Comparison of ENCODE assay signal across 11 cellular contexts in genomic region chr9:128898845-128899565, GRCh38. TPM values are rescaled to one million over a fixed set of nuclear protein-coding genes. Genes with fewer than 3 reads are reported as not detected.
DNase-seq lines count a peak whose midpoint lies in the region; ATAC-seq and TF ChIP-seq lines count a peak whose summit lies in the region.
"Had no signal": no experiment of that assay in that cellular context is flagged by ENCODE, and none has a peak within 500 bp of the region (broad histone marks: within the 10 kb centered on the region; RNA-seq: fewer than 3 reads in every experiment).

No MANE protein-coding gene starts in this region.

- peak overlapping the region; percentile 59 for H3K4me3 Mint-ChIP-seq in central memory CD8-positive, alpha-beta T cell
- peak overlapping the region in 2 of 8 donors; percentile 2 to 25 for H3K4me3 Mint-ChIP-seq in naive B cell
- H3K4me3 Mint-ChIP-seq: neural crest cell had no signal

- H3K27me3 Mint-ChIP-seq in central memory CD8-positive, alpha-beta T cell = no peaks in the 10 kb centered on the region
- no peaks in the 10 kb centered on the region for H3K27me3 Mint-ChIP-seq in naive B cell

- no peaks in the 10 kb centered on the region for H4K20me1 ChIP-seq in OCI-LY7 (ENCODE audit: insufficient read depth, low read length)

- H3K4me2 ChIP-seq in OCI-LY7 (ENCODE audit: low read length) = no peak overlapping the region

- no peaks in the 10 kb centered on the region for H3K9me3 Mint-ChIP-seq in central memory CD8-positive, alpha-beta T cell
- no peaks in the 10 kb centered on the region for H3K9me3 Mint-ChIP-seq in naive B cell
- H3K9me3 Mint-ChIP-seq: neural crest cell had no signal

- no peaks in the 10 kb centered on the region for H3K9me3 ChIP-seq in vagina
- no peaks in the 10 kb centered on the region for H3K9me3 ChIP-seq in OCI-LY7 (ENCODE audit: low read length)

- no peak overlapping the region for H2AFZ ChIP-seq in OCI-LY7 (ENCODE audit: low read length)

- BruUV-seq in OCI-LY7 (replicated peaks; lab: Mats Ljungman, UMichigan) = no TSS peak

- TF ChIP-seq CTCF in vagina (IDR thresholded peaks at IDR 0.05) (no peak), OCI-LY7 (conservative IDR thresholded peaks at IDR 0.05; ENCODE audit: low read length) (no peak)

- H3K4me1 ChIP-seq in vagina (peaks cover 77% of the 10 kb centered on the region), OCI-LY7 (ENCODE audit: insufficient read depth, low read length, poor library complexity, severe bottlenecking) (peaks cover 42% of the 10 kb centered on the region)

- intact Hi-C loops in left cardiac atrium (cut with DNase I) = no loop called here
- intact Hi-C loops in left ventricle myocardium superior (cut with micrococcal nuclease) = no loop called here
- intact Hi-C loops in vagina (cut with DNase I) = no loop called here
- intact Hi-C loops in OCI-LY7 (cut with micrococcal nuclease; ENCODE audit: unreplicated experiment) = no loop called here

- TF ChIP-seq POLR2A in vagina (IDR thresholded peaks at IDR 0.05) = no peak

- no peak overlapping the region for H3K4me3 ChIP-seq in vagina
- H3K4me3 ChIP-seq in OCI-LY7 (ENCODE audit: low read depth, low read length, poor library complexity, severe bottlenecking) = no peak overlapping the region

- H3K36me3 Mint-ChIP-seq in central memory CD8-positive, alpha-beta T cell (ENCODE audit: insufficient read depth) = peaks cover 27% of the 10 kb centered on the region
- peaks cover 0 to 4% of the 10 kb centered on the region in 2 donors for H3K36me3 Mint-ChIP-seq in naive B cell

- H3K27ac Mint-ChIP-seq in central memory CD8-positive, alpha-beta T cell (ENCODE audit: low read depth) = peak overlapping the region; percentile 86
- peak overlapping the region; percentile 66 to 99 (median 90) for H3K27ac Mint-ChIP-seq in naive B cell

- H3K27me3 ChIP-seq in vagina = no peaks in the 10 kb centered on the region

- H3K4me1 Mint-ChIP-seq in central memory CD8-positive, alpha-beta T cell = peaks cover 65% of the 10 kb centered on the region
- peaks cover 30 to 52% (median 43%) of the 10 kb centered on the region in 3 donors for H3K4me1 Mint-ChIP-seq in naive B cell
- H3K4me1 Mint-ChIP-seq: neural crest cell had no signal

- CTCF ChIA-PET in OCI-LY7 (lab: Charles Lee; ENCODE audit: unreplicated experiment) = no interaction called here

- 0 out of 2 replicates have a peak, but pooled peaks cover 2% of the 10 kb centered on the region for H3K79me2 ChIP-seq in OCI-LY7 (ENCODE audit: insufficient read depth, low read depth, low read length)

- ATAC-seq in left cardiac atrium (peak; percentile 33 to 76), left ventricle myocardium superior (no peak), naive B cell (ENCODE audit: low read depth in 2 of 2) (no peak), GM18870 (IDR thresholded peaks at IDR 0.05; ENCODE audit: unreplicated experiment) (no peak)
- no peak for ATAC-seq in central memory CD8-positive, alpha-beta T cell (replicated peaks; ENCODE audit: extremely low read depth, poor library complexity, severe bottlenecking)

- POLR2A ChIA-PET in OCI-LY7 (lab: Charles Lee) = no interaction called here

- H3K9me2 ChIP-seq in OCI-LY7 (ENCODE audit: insufficient read depth, low read length) = no peaks in the 10 kb centered on the region

- peak; percentile 29 for DNase-seq in left cardiac atrium
- DNase-seq in left ventricle myocardium superior = no peak
- no peak for DNase-seq in central memory CD8-positive, alpha-beta T cell (ENCODE audit: low spot score in 2 of 2)
- DNase-seq in naive B cell = no peak
- DNase-seq in vagina (ENCODE audit: extremely low spot score in 2 of 2) = no peak
- no peak for DNase-seq in OCI-LY7 (ENCODE audit: low spot score)
- no peak for DNase-seq in GM03348 (ENCODE audit: low spot score)
- DNase-seq: SHP77 treated with DMSO at 0.1 percent for 48 hours; stimulated activated CD4-positive, alpha-beta T cell treated with anti-CD3 and anti-CD28 coated beads, Interleukin-4, amount 100 ng/mL, for 4 hours had no signal

- H3K36me3 ChIP-seq in vagina (peaks cover 0 to 24% of the 10 kb centered on the region in 2 donors), OCI-LY7 (ENCODE audit: insufficient read depth, low read length) (peaks cover 54% of the 10 kb centered on the region)

- H3K27ac ChIP-seq in vagina (peak overlapping the region; percentile 94), OCI-LY7 (ENCODE audit: low read depth, low read length, poor library complexity, severe bottlenecking) (no peak overlapping the region)

RNA-seq across cellular contexts. Expression of gene LRRC8A, which starts 17.1 kb away (rescaled TPM):
- 10 to 100 TPM; 23.7 to 47.8 TPM for total RNA-seq in left cardiac atrium
- 21.6 TPM for total RNA-seq in left ventricle myocardium superior
- 10 to 100 TPM in 5 of 6 donors, 1 to 10 TPM in 1; 8.7 to 25.5 (median 14.6) TPM for polyA plus RNA-seq in naive B cell (ENCODE audit: low read depth in 6 of 6)
- 110 TPM for total RNA-seq in vagina
- total RNA-seq in OCI-LY7 (2014; rRNA removed; shearing (Covaris generic)) = 20.0 and 26.9 TPM in 2 replicates
- total RNA-seq in OCI-LY7 (2022) = 21.0 and 22.9 TPM in 2 replicates

RNA-seq across cellular contexts. Expression of gene KYAT1, which starts 17.3 kb away (rescaled TPM):
- total RNA-seq in left cardiac atrium (10 to 100 TPM; 10.4 to 10.8 TPM), left ventricle myocardium superior (16.6 TPM), vagina (11.0 TPM), OCI-LY7 (2022) (28.3 and 34.5 TPM in 2 replicates)
- polyA plus RNA-seq in naive B cell (ENCODE audit: low read depth in 6 of 6) = 1 to 10 TPM; 7.0 to 9.7 (median 8.5) TPM
- total RNA-seq in OCI-LY7 (2014; rRNA removed; shearing (Covaris generic)) = 38.2 and 44.7 TPM in 2 replicates

RNA-seq across cellular contexts. Expression of gene PHYHD1, which starts 21.8 kb away (rescaled TPM):
- 10 to 100 TPM; 21.4 to 28.2 TPM for total RNA-seq in left cardiac atrium
- 39.7 TPM for total RNA-seq in left ventricle myocardium superior
- polyA plus RNA-seq in naive B cell (ENCODE audit: low read depth in 6 of 6) = under 1 TPM in 2 of 6 donors, not detected in 4; 0.34 to 0.39 TPM
- 23.6 TPM for total RNA-seq in vagina
- 69.0 and 83.5 TPM in 2 replicates for total RNA-seq in OCI-LY7 (2014; rRNA removed; shearing (Covaris generic))
- 132 and 150 TPM in 2 replicates for total RNA-seq in OCI-LY7 (2022)

RNA-seq across cellular contexts. Expression of gene DOLK, which starts 48.4 kb away (rescaled TPM):
- total RNA-seq in left cardiac atrium (10 to 100 TPM in 1 of 2 donors, 1 to 10 TPM in 1; 9.3 to 11.3 TPM), left ventricle myocardium superior (8.0 TPM), vagina (8.1 TPM), OCI-LY7 (2022) (5.1 and 5.8 TPM in 2 replicates)
- 10 to 100 TPM in 4 of 6 donors, 1 to 10 TPM in 2; 9.3 to 14.2 (median 10.4) TPM for polyA plus RNA-seq in naive B cell (ENCODE audit: low read depth in 6 of 6)
- 9.6 and 11.2 TPM in 2 replicates for total RNA-seq in OCI-LY7 (2014; rRNA removed; shearing (Covaris generic))

RNA-seq across cellular contexts. Expression of gene NUP188, which starts 48.5 kb away (rescaled TPM):
- total RNA-seq in left cardiac atrium (10 to 100 TPM; 14.8 to 30.0 TPM), left ventricle myocardium superior (17.4 TPM), vagina (69.0 TPM), OCI-LY7 (2022) (83.8 and 91.6 TPM in 2 replicates)
- polyA plus RNA-seq in naive B cell (ENCODE audit: low read depth in 6 of 6) = 10 to 100 TPM; 20.2 to 30.2 (median 24.7) TPM
- total RNA-seq in OCI-LY7 (2014; rRNA removed; shearing (Covaris generic)) = 70.5 and 73.6 TPM in 2 replicates

Comparison
In these comparisons a context has a peak if more than half of its experiments do, and no peak if none do; other contexts are left out.
1. ATAC-seq: peak in left cardiac atrium (2 of 2); none in left ventricle myocardium superior (single experiment), central memory CD8-positive, alpha-beta T cell (single experiment), naive B cell (0 of 2) and GM18870 (single experiment).